Comparison of ENCODE assay signal across 16 cellular contexts in genomic region chr17:50946223-50946890, GRCh38.
A peak's percentile ranks its signal among the peaks of the same experiment; 100 is the strongest.
DNase-seq lines count a peak whose midpoint lies in the region; ATAC-seq and TF ChIP-seq lines count a peak whose summit lies in the region.
"Had no signal": no experiment of that assay in that cellular context is flagged by ENCODE, and none has a peak within 500 bp of the region (broad histone marks: within the 10 kb centered on the region; RNA-seq: fewer than 3 reads in every experiment).

No MANE protein-coding gene starts in this region.

- TF ChIP-seq CTCF in Panc1 (IDR thresholded peaks at IDR 0.05) = no peak

- CTCF ChIA-PET in Panc1 (lab: Charles Lee) = interaction anchor here (0.6 to 0.7 kb wide), 2 partner anchors 21 to 120 kb away, joined by 4 to 9 read pairs; no protein-coding TSS in a partner anchor

- H3K27me3 Mint-ChIP-seq in activated T-cell treated with anti-CD3 and anti-CD28 coated beads, Interleukin-2, amount 50 U/mL, for 4 hours (ENCODE audit: low read depth) = no peaks in the 10 kb centered on the region
- H3K27me3 Mint-ChIP-seq: activated naive CD8-positive, alpha-beta T cell treated with anti-CD3 and anti-CD28 coated beads, Interleukin-2, amount 10 ng/mL, durations not matched to agents 7 days and 5 days had no signal

- no peaks in the 10 kb centered on the region for H3K36me3 Mint-ChIP-seq in activated T-cell treated with anti-CD3 and anti-CD28 coated beads, Interleukin-2, amount 50 U/mL, for 4 hours (ENCODE audit: insufficient read depth)

- H3K4me1 Mint-ChIP-seq in activated T-cell treated with anti-CD3 and anti-CD28 coated beads, Interleukin-2, amount 50 U/mL, for 4 hours (ENCODE audit: low read depth) = peaks cover 36% of the 10 kb centered on the region

- no peak for ATAC-seq in activated T-cell treated with anti-CD3 and anti-CD28 coated beads, Interleukin-2, amount 50 U/mL, for 4 hours
- ATAC-seq in Panc1 (no peak), left colon (peak; percentile 8)
- ATAC-seq: activated CD8-positive, alpha-beta T cell treated with anti-CD3 and anti-CD28 coated beads, Interleukin-2, amount 10 ng/mL, durations not matched to agents 7 days and 5 days had no signal

- H3K9ac ChIP-seq in skeletal muscle tissue (ENCODE audit: low read depth in 1 of 3, low read length in 3 of 3) = peak overlapping the region; percentile 43 to 74 (median 64)

- H3K36me3 ChIP-seq in Panc1 (ENCODE audit: control insufficient read depth, insufficient read depth, low read length) (no peaks in the 10 kb centered on the region), skeletal muscle tissue (ENCODE audit: control insufficient read depth in 3 of 3, insufficient read depth in 3 of 3, low read length in 3 of 3) (no peaks in the 10 kb centered on the region)
- H3K36me3 ChIP-seq: esophagus squamous epithelium had no signal

- POLR2A ChIA-PET in Panc1 (lab: Charles Lee) = interaction anchor here (0.5 kb wide), 1 partner anchor 80 kb away, joined by 6 read pairs; the partner anchor contains the start of gene TOB1

- H3K4me1 ChIP-seq in Panc1 (ENCODE audit: control insufficient read depth, insufficient read depth, low read length) (peaks cover 65% of the 10 kb centered on the region), skeletal muscle tissue (ENCODE audit: control insufficient read depth in 3 of 3, insufficient read depth in 3 of 3, low read length in 3 of 3) (peaks cover 71 to 86% (median 81%) of the 10 kb centered on the region in 3 donors)

- H3K9me3 ChIP-seq in Panc1 (ENCODE audit: control insufficient read depth, insufficient read depth, low read depth, low read length) (no peaks in the 10 kb centered on the region), skeletal muscle tissue (ENCODE audit: control insufficient read depth in 3 of 3, low read length in 3 of 3) (no peaks in the 10 kb centered on the region)
- H3K9me3 ChIP-seq: esophagus squamous epithelium had no signal

- DNase-seq in activated T-cell treated with anti-CD3 and anti-CD28 coated beads, Interleukin-2, amount 50 U/mL, for 1 hour = peak; percentile 14
- no peak for DNase-seq in activated T-cell treated with anti-CD3 and anti-CD28 coated beads, Interleukin-2, amount 50 U/mL, for 4 hours
- DNase-seq in Panc1 (ENCODE audit: low read depth, low spot score) (no peak), left colon (peak in 1 of 2 donors; percentile 66), NCI-H2227 treated with DMSO at 0.1 percent for 48 hours (lab: John Stamatoyannopoulos, UW) (no peak), D341Med (ENCODE audit: low spot score) (no peak), NCI-H345 treated with DMSO at 0.1 percent for 48 hours (lab: John Stamatoyannopoulos, UW; ENCODE audit: unreplicated experiment) (no peak)
- DNase-seq: activated CD8-positive, alpha-beta T cell treated with anti-CD3 and anti-CD28 coated beads, Interleukin-2, amount 10 ng/mL, durations not matched to agents 7 days and 5 days; activated naive CD8-positive, alpha-beta T cell treated with anti-CD3 and anti-CD28 coated beads, Interleukin-2, amount 10 ng/mL, durations not matched to agents 7 days and 5 days; esophagus squamous epithelium; NCI-H1048; NCI-H2171 treated with DMSO at 0.1 percent for 48 hours; nucleus accumbens; SW 1271 had no signal

- no peaks in the 10 kb centered on the region for H3K27me3 ChIP-seq in Panc1 (ENCODE audit: control insufficient read depth, insufficient read depth, low read length)
- no peaks in the 10 kb centered on the region for H3K27me3 ChIP-seq in skeletal muscle tissue (ENCODE audit: control insufficient read depth in 3 of 3, insufficient read depth in 3 of 3, low read length in 3 of 3)
- H3K27me3 ChIP-seq: esophagus squamous epithelium, hepatocyte had no signal

- H3K4me3 Mint-ChIP-seq in activated T-cell treated with anti-CD3 and anti-CD28 coated beads, Interleukin-2, amount 50 U/mL, for 4 hours = no peak overlapping the region
- H3K4me3 Mint-ChIP-seq: activated CD8-positive, alpha-beta T cell treated with anti-CD3 and anti-CD28 coated beads, Interleukin-2, amount 10 ng/mL, durations not matched to agents 7 days and 5 days; activated naive CD8-positive, alpha-beta T cell treated with anti-CD3 and anti-CD28 coated beads, Interleukin-2, amount 10 ng/mL, durations not matched to agents 7 days and 5 days had no signal

- intact Hi-C loops in Panc1 (cut with micrococcal nuclease; ENCODE audit: unreplicated experiment) = no loop called here
- intact Hi-C loops in left colon (cut with DNase I, micrococcal nuclease) = no loop called here

- H3K4me3 ChIP-seq in Panc1 (ENCODE audit: low read depth in 2 of 2, low read length in 2 of 2) = no peak overlapping the region
- peak overlapping the region; percentile 3 to 45 (median 23) for H3K4me3 ChIP-seq in skeletal muscle tissue (ENCODE audit: low read length in 3 of 3)
- H3K4me3 ChIP-seq: esophagus squamous epithelium, hepatocyte had no signal

- BruUV-seq in Panc1 (replicated peaks; lab: Mats Ljungman, UMichigan) = no TSS peak

- H3K27ac ChIP-seq in Panc1 (ENCODE audit: low read length) (peak overlapping the region; percentile 51), skeletal muscle tissue (ENCODE audit: low read depth, low read length) (peak overlapping the region; percentile 99)
- H3K27ac ChIP-seq: hepatocyte had no signal

- in situ Hi-C loops in Panc1 (cut with HindIII; ENCODE audit: low pct_unique_long_range_greater_than_20kb, low sequenced_read_pairs) = no loop called here

- H3K9me3 Mint-ChIP-seq in activated T-cell treated with anti-CD3 and anti-CD28 coated beads, Interleukin-2, amount 50 U/mL, for 4 hours = no peaks in the 10 kb centered on the region
- H3K9me3 Mint-ChIP-seq: activated naive CD8-positive, alpha-beta T cell treated with anti-CD3 and anti-CD28 coated beads, Interleukin-2, amount 10 ng/mL, durations not matched to agents 7 days and 5 days had no signal

Comparison
In these comparisons a context has a peak if more than half of its experiments do, and no peak if none do; other contexts are left out.
1. H3K4me3 ChIP-seq: peak in skeletal muscle tissue (3 of 3); none in Panc1 (0 of 2).